In genomic region chr1:119947468-119947867, GRCh38 we compare ENCODE assay signal across 17 cellular contexts. TPM values are rescaled to one million over a fixed set of nuclear protein-coding genes. Genes with fewer than 3 reads are reported as not detected.
A peak's percentile ranks its signal among the peaks of the same experiment; 100 is the strongest.
DNase-seq lines count a peak whose midpoint lies in the region; ATAC-seq and TF ChIP-seq lines count a peak whose summit lies in the region.
"Had no signal": no experiment of that assay in that cellular context is flagged by ENCODE, and none has a peak within 500 bp of the region (broad histone marks: within the 10 kb centered on the region; RNA-seq: fewer than 3 reads in every experiment).

No MANE protein-coding gene starts in this region.

- no peak for TF ChIP-seq CTCF in AG09309 (IDR thresholded peaks at IDR 0.05; ENCODE audit: control insufficient read depth, insufficient read depth, low read depth, low read length, missing control alignments)
- no peak for TF ChIP-seq CTCF in IMR-90 (conservative IDR thresholded peaks at IDR 0.05; ENCODE audit: low read depth, low read length)
- no peak for TF ChIP-seq CTCF in breast epithelium (IDR thresholded peaks at IDR 0.05)
- no peak for TF ChIP-seq CTCF in progenitor cell of endocrine pancreas (IDR thresholded peaks at IDR 0.05; ENCODE audit: unreplicated experiment)
- no peak for TF ChIP-seq CTCF in glutamatergic neuron (IDR thresholded peaks at IDR 0.05; ENCODE audit: partially characterized antibody, unreplicated experiment)
- TF ChIP-seq CTCF in ovary (IDR thresholded peaks at IDR 0.05): no peak

- H3K4ac ChIP-seq in IMR-90 (ENCODE audit: low read depth, low read length): peak overlapping the region; percentile 38; the same call in 1 of the 2 replicates

- TF ChIP-seq POLR2A in IMR-90 (IDR thresholded peaks at IDR 0.05; ENCODE audit: low read depth, low read length) (no peak), breast epithelium (IDR thresholded peaks at IDR 0.05) (no peak), ovary (IDR thresholded peaks at IDR 0.05) (no peak)

- POLR2A ChIA-PET in IMR-90 (lab: Charles Lee; ENCODE audit: unreplicated experiment): no interaction called here

- H3K23ac ChIP-seq in IMR-90 (ENCODE audit: low read depth, low read length): no peak overlapping the region

- no peak for TF ChIP-seq RAD21 in IMR-90 (IDR thresholded peaks at IDR 0.05; ENCODE audit: low read length)

- peak overlapping the region; percentile 38 for H3K27ac Mint-ChIP-seq in memory B cell
- no peak overlapping the region for H3K27ac Mint-ChIP-seq in progenitor cell of endocrine pancreas
- no peak overlapping the region for H3K27ac Mint-ChIP-seq in glutamatergic neuron (ENCODE audit: unreplicated experiment)

- no peak overlapping the region for H4K91ac ChIP-seq in IMR-90 (ENCODE audit: insufficient read depth, low read depth, low read length)

- 0 out of 2 replicates have a peak overlapping the region, but pooled peaks have one; percentile 15 for H3K14ac ChIP-seq in IMR-90 (replicated peaks; ENCODE audit: low read depth, low read length)

- no peak overlapping the region for H2BK15ac ChIP-seq in IMR-90 (ENCODE audit: low read depth, low read length)

- BruUV-seq in IMR-90 (replicated peaks; lab: Mats Ljungman, UMichigan): no TSS peak

- H3K27me3 Mint-ChIP-seq in memory B cell (no peaks in the 10 kb centered on the region), progenitor cell of endocrine pancreas (no peaks in the 10 kb centered on the region), glutamatergic neuron (ENCODE audit: unreplicated experiment) (no peaks in the 10 kb centered on the region)

- H3K9me3 ChIP-seq in IMR-90 (ENCODE audit: control insufficient read depth, insufficient read depth, low read length): no peaks in the 10 kb centered on the region
- H3K9me3 ChIP-seq in breast epithelium: no peaks in the 10 kb centered on the region
- no peaks in the 10 kb centered on the region for H3K9me3 ChIP-seq in ovary

- no CpG with 5 or more reads among the region's 3 CpGs for WGBS in IMR-90 (ENCODE audit: extremely low coverage in 2 of 2, insufficient read length in 1 of 2), 2 experiments
- 75 to 82% (median 76%) methylated on average over 3 of the region's 3 CpGs for WGBS in ovary, 3 donors

- peak overlapping the region in 1 of 2 experiments; percentile 36; a peak in 1 of 4 replicates for H4K8ac ChIP-seq in IMR-90 (ENCODE audit: low read depth in 2 of 2, low read length in 2 of 2)

- 0 out of 2 replicates have a peak, but pooled peaks cover 3% of the 10 kb centered on the region for H4K20me1 ChIP-seq in IMR-90 (ENCODE audit: insufficient read depth, low read length)

- peak overlapping the region; percentile 84 for H2BK5ac ChIP-seq in IMR-90 (ENCODE audit: low read depth, low read length, poor library complexity, severe bottlenecking)

- H3K4me1 ChIP-seq in IMR-90 (ENCODE audit: control insufficient read depth, insufficient read depth, low read length) (peaks cover 7% of the 10 kb centered on the region), breast epithelium (no peaks in the 10 kb centered on the region), ovary (ENCODE audit: insufficient read depth) (no peaks in the 10 kb centered on the region)

- peak overlapping the region; percentile 64; the same call in 1 of the 2 replicates for H3K4me2 ChIP-seq in IMR-90 (ENCODE audit: low read depth, low read length)
- H3K4me2 ChIP-seq: BLaER1 treated with 17β-estradiol and CSF1 and Interleukin-3, amounts not matched to agents 10 nM and 100 nM had no signal

- H3K9me3 Mint-ChIP-seq in memory B cell: no peaks in the 10 kb centered on the region
- no peaks in the 10 kb centered on the region for H3K9me3 Mint-ChIP-seq in progenitor cell of endocrine pancreas (ENCODE audit: low read depth)
- H3K9me3 Mint-ChIP-seq in glutamatergic neuron (ENCODE audit: unreplicated experiment): no peaks in the 10 kb centered on the region

- dilution Hi-C loops in IMR-90 (cut with HindIII; ENCODE audit: low sequenced_read_pairs, unreplicated experiment): no loop called here

- H3K9ac ChIP-seq in IMR-90 (ENCODE audit: low read depth, low read length): no peak overlapping the region
- H3K9ac ChIP-seq: BLaER1 treated with 17β-estradiol and CSF1 and Interleukin-3, amounts not matched to agents 10 nM and 100 nM had no signal

- no peak for TF ChIP-seq EP300 in ovary (IDR thresholded peaks at IDR 0.05)

- H2BK120ac ChIP-seq in IMR-90 (ENCODE audit: low read depth, low read length): peak overlapping the region; percentile 56

- H3K27me3 ChIP-seq in IMR-90 (ENCODE audit: control insufficient read depth, insufficient read depth, low read length): no peaks in the 10 kb centered on the region
- H3K27me3 ChIP-seq in breast epithelium: no peaks in the 10 kb centered on the region
- H3K27me3 ChIP-seq in ovary: no peaks in the 10 kb centered on the region

- H3K27ac ChIP-seq in IMR-90 (ENCODE audit: insufficient read depth, low read length) (no peak overlapping the region), breast epithelium (peak overlapping the region; percentile 28 to 40), ovary (no peak overlapping the region)
- H3K27ac ChIP-seq: BLaER1 treated with 17β-estradiol and CSF1 and Interleukin-3, amounts not matched to agents 10 nM and 100 nM had no signal

- H3K36me3 Mint-ChIP-seq in memory B cell: peaks cover 28% of the 10 kb centered on the region
- peaks cover 21% of the 10 kb centered on the region for H3K36me3 Mint-ChIP-seq in progenitor cell of endocrine pancreas (ENCODE audit: insufficient read depth)
- H3K36me3 Mint-ChIP-seq in glutamatergic neuron (ENCODE audit: unreplicated experiment): peaks cover 4% of the 10 kb centered on the region

- no peak overlapping the region for H4K5ac ChIP-seq in IMR-90 (ENCODE audit: low read depth, low read length)

- no peak overlapping the region for H2AFZ ChIP-seq in IMR-90 (replicated peaks; ENCODE audit: low read length, poor library complexity)

- H3K4me3 Mint-ChIP-seq in memory B cell: no peak overlapping the region
- no peak overlapping the region for H3K4me3 Mint-ChIP-seq in progenitor cell of endocrine pancreas (ENCODE audit: low read depth)
- H3K4me3 Mint-ChIP-seq in glutamatergic neuron (ENCODE audit: unreplicated experiment): no peak overlapping the region

- peak overlapping the region; percentile 77; the same call in 1 of the 2 replicates for H3K18ac ChIP-seq in IMR-90 (ENCODE audit: low read depth, low read length)

- H3K4me1 Mint-ChIP-seq in memory B cell (peaks cover 2% of the 10 kb centered on the region), progenitor cell of endocrine pancreas (ENCODE audit: low read depth) (no peaks in the 10 kb centered on the region), glutamatergic neuron (ENCODE audit: low read depth, unreplicated experiment) (peaks cover 4% of the 10 kb centered on the region)

- H3K79me1 ChIP-seq in IMR-90 (ENCODE audit: low read depth in 1 of 2, low read length in 2 of 2): peaks cover 3 to 18% of the 10 kb centered on the region in 2 experiments; a peak in 3 of 4 replicates

- DNase-seq in AG09309 (ENCODE audit: low read depth): peak; percentile 75
- DNase-seq in IMR-90: peak; percentile 95
- no peak for DNase-seq in breast epithelium (ENCODE audit: low spot score in 2 of 2)
- DNase-seq in memory B cell (ENCODE audit: low spot score in 2 of 2): no peak
- no peak for DNase-seq in GOT3 (lab: John Stamatoyannopoulos, UW)
- DNase-seq in progenitor cell of endocrine pancreas (ENCODE audit: low spot score, unreplicated experiment): no peak
- no peak for DNase-seq in glutamatergic neuron
- no peak for DNase-seq in ovary
- DNase-seq: caudate nucleus, DND-41, KBM-7, NCI-H1694, SHP77 had no signal

- no peak overlapping the region for H2AK5ac ChIP-seq in IMR-90 (ENCODE audit: low read depth, low read length)

- H3K56ac ChIP-seq in IMR-90 (ENCODE audit: extremely low read depth, insufficient read depth, low read length): no peak overlapping the region

- H3K9me1 ChIP-seq in IMR-90 (ENCODE audit: insufficient read depth, low read length): peaks cover 4% of the 10 kb centered on the region

- H2BK20ac ChIP-seq in IMR-90 (ENCODE audit: low read depth, low read length): peak overlapping the region; percentile 58; the same call in 1 of the 2 replicates

- CTCF ChIA-PET in IMR-90 (lab: Yijun Ruan, JAX): interaction anchor here (1.0 to 1.9 kb wide), 5 partner anchors 10 to 139 kb away, joined by 3 to 9 read pairs (median 5); no protein-coding TSS in a partner anchor

- peak; percentile 55 for ATAC-seq in IMR-90 (ENCODE audit: low read depth)
- no peak for ATAC-seq in memory B cell (ENCODE audit: low read depth)

- H3K4me3 ChIP-seq in AG09309 (ENCODE audit: control insufficient read depth, low read depth, low read length) (no peak overlapping the region), IMR-90 (ENCODE audit: insufficient read depth, low read depth, low read length) (no peak overlapping the region), breast epithelium (no peak overlapping the region), ovary (no peak overlapping the region)
- H3K4me3 ChIP-seq: BLaER1 treated with 17β-estradiol and CSF1 and Interleukin-3, amounts not matched to agents 10 nM and 100 nM had no signal

- intact Hi-C loops in IMR-90 (cut with micrococcal nuclease) (loop anchor here (10.0 kb wide), 2 partner anchors 73 to 197 kb away; no protein-coding TSS in a partner anchor), breast epithelium (cut with DNase I; ENCODE audit: low total_unique reads) (no loop called here), ovary (cut with DNase I) (no loop called here)

- H3K36me3 ChIP-seq in IMR-90 (ENCODE audit: control insufficient read depth, insufficient read depth, low read length): peaks cover 12% of the 10 kb centered on the region
- peaks cover 9% of the 10 kb centered on the region for H3K36me3 ChIP-seq in breast epithelium
- H3K36me3 ChIP-seq in ovary: no peaks in the 10 kb centered on the region

- in situ Hi-C loops in IMR-90 (cut with MboI; ENCODE audit: low sequenced_read_pairs): no loop called here

- H2AK9ac ChIP-seq in IMR-90 (replicated peaks; ENCODE audit: low read depth, low read length, poor library complexity): no peak overlapping the region

TF ChIP-seq in IMR-90, 13 proteins besides CTCF, POLR2A, EP300 and RAD21 (continues in another document):
- TF ChIP-seq SMC3 (IDR thresholded peaks at IDR 0.05; ENCODE audit: low read depth, low read length) (no peak), MXI1 (IDR thresholded peaks at IDR 0.05; ENCODE audit: borderline replicate concordance, low read depth, low read length) (no peak), MAZ (IDR thresholded peaks at IDR 0.05; ENCODE audit: borderline replicate concordance, low read depth, low read length) (no peak), CHD1 (IDR thresholded peaks at IDR 0.05; ENCODE audit: low read depth, low read length) (no peak), RCOR1 (IDR thresholded peaks at IDR 0.05; ENCODE audit: insufficient replicate concordance, low read length) (no peak)

RNA-seq across cellular contexts. Expression of gene ADAM30, which starts 51.2 kb away (rescaled TPM):
- total RNA-seq in IMR-90 (2012; rRNA removed) (not detected in 2 replicates), breast epithelium (not detected), progenitor cell of endocrine pancreas (not detected in 2 replicates), glutamatergic neuron (ENCODE audit: unreplicated experiment) (not detected), ovary (not detected)
- polyA plus RNA-seq in IMR-90 (2012; rRNA removed) (not detected in 2 replicates), ovary (not detected)
- not detected in 2 replicates for polyA plus RNA-seq in IMR-90 (2012; cell fraction: cytosol; rRNA removed)
- polyA plus RNA-seq in IMR-90 (2012; cell fraction: nucleus; rRNA removed; ENCODE audit: low replicate concordance): not detected in 2 replicates
- total RNA-seq: epithelial cell of proximal tubule, mesenteric fat pad, posterior vena cava had no signal

Comparison
In these comparisons a context has a peak if more than half of its experiments do, and no peak if none do; other contexts are left out.
1. DNase-seq: peak in AG09309 (single experiment) and IMR-90 (single experiment); none in breast epithelium (0 of 2), memory B cell (0 of 2), GOT3 (single experiment), progenitor cell of endocrine pancreas (single experiment), glutamatergic neuron (single experiment) and ovary (0 of 5).
2. H3K27ac ChIP-seq: peak in breast epithelium (2 of 2); none in IMR-90 (single experiment) and ovary (0 of 2).